Comparison of ENCODE assay signal across 22 cellular contexts in the genomic region with DNA sequence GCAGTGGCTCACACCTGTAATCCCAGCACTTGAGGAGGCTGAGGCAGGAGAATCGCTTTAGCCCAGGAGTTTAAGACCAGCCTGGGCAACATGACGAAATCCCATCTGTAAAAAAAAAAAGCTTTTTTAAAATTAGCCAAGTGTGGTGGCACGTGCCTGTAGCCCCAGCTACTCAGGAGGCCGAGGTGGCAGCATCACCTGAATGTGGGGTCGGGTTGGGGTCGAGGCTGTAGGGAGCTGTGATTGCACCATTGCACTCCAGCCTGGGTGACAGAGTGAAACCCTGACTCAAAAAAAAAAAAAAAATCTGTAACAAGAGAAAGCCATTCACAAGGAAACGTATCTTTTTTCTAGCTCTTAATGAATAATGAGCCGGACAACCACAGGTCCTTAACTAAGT.
DNase-seq lines count a peak whose midpoint lies in the region; ATAC-seq and TF ChIP-seq lines count a peak whose summit lies in the region.
"Had no signal": no experiment of that assay in that cellular context is flagged by ENCODE, and none has a peak within 500 bp of the region (broad histone marks: within the 10 kb centered on the region; RNA-seq: fewer than 3 reads in every experiment).

No MANE protein-coding gene starts in this region.

- TF ChIP-seq CTCF in Caco-2 (IDR thresholded peaks at IDR 0.05; ENCODE audit: insufficient read depth in 1 of 2, low read depth in 1 of 2, low read length in 1 of 2, severe bottlenecking in 1 of 2, unreplicated experiment in 1 of 2) = no peak
- TF ChIP-seq CTCF in PC-3 (conservative IDR thresholded peaks at IDR 0.05; ENCODE audit: low read depth, low read length) = no peak
- no peak for TF ChIP-seq CTCF in nephron (IDR thresholded peaks at IDR 0.05; ENCODE audit: unreplicated experiment in 3 of 3)

- H3K27ac ChIP-seq in PC-3 (ENCODE audit: low read length) (peak overlapping the region; percentile 90), esophagus (ENCODE audit: low read depth in 2 of 2, low read length in 1 of 2) (peak overlapping the region; percentile 72 to 90)
- H3K27ac ChIP-seq: HL-60, Peyer's patch had no signal

- H3K27me3 ChIP-seq in Caco-2 (replicated peaks; ENCODE audit: control insufficient read depth, insufficient read depth, low read length) = no peaks in the 10 kb centered on the region
- H3K27me3 ChIP-seq in PC-3 (ENCODE audit: low read length) = no peaks in the 10 kb centered on the region
- H3K27me3 ChIP-seq in esophagus (ENCODE audit: control insufficient read depth in 1 of 2, insufficient read depth in 2 of 2, low read length in 2 of 2) = no peaks in the 10 kb centered on the region
- H3K27me3 ChIP-seq: Peyer's patch had no signal

- H3K36me3 ChIP-seq in Caco-2 (ENCODE audit: control insufficient read depth, insufficient read depth, low read length) (no peaks in the 10 kb centered on the region), PC-3 (ENCODE audit: low read depth, low read length) (no peaks in the 10 kb centered on the region), esophagus (ENCODE audit: control insufficient read depth in 2 of 2, insufficient read depth in 2 of 2, low read length in 1 of 2) (no peaks in the 10 kb centered on the region)
- H3K36me3 ChIP-seq: Peyer's patch had no signal

- BruUV-seq in Caco-2 (replicated peaks; lab: Mats Ljungman, UMichigan) (no TSS peak), PC-3 (replicated peaks; lab: Mats Ljungman, UMichigan) (no TSS peak)

- no peak overlapping the region for H3K9ac ChIP-seq in PC-3 (ENCODE audit: low read length)

- no peaks in the 10 kb centered on the region for H3K9me2 ChIP-seq in PC-3 (replicated peaks; ENCODE audit: low read length)

- H2AFZ ChIP-seq in PC-3 (ENCODE audit: low read length) = no peak overlapping the region

- POLR2A ChIA-PET in Caco-2 (lab: Charles Lee) (interaction anchor here (0.5 kb wide), 1 partner anchor 93 kb away, joined by 4 read pairs; no protein-coding TSS in a partner anchor), PC-3 (lab: Charles Lee; ENCODE audit: unreplicated experiment) (interaction anchor here (0.6 kb wide), 1 partner anchor 64 kb away, joined by 3 read pairs; no protein-coding TSS in a partner anchor)
- POLR2A ChIA-PET in activated CD4-positive, alpha-beta T cell treated with anti-CD3 and anti-CD28 coated beads for 36 hours (lab: Charles Lee) = no interaction called here

- peaks cover 50% of the 10 kb centered on the region for H3K4me1 ChIP-seq in Caco-2
- H3K4me1 ChIP-seq in PC-3 (ENCODE audit: insufficient read depth, low read length) = peaks cover 44% of the 10 kb centered on the region
- peaks cover 0 to 23% of the 10 kb centered on the region in 2 donors for H3K4me1 ChIP-seq in esophagus (ENCODE audit: control insufficient read depth in 2 of 2, insufficient read depth in 2 of 2, low read length in 1 of 2)
- H3K4me1 ChIP-seq: Peyer's patch had no signal

- peaks cover 6% of the 10 kb centered on the region for H3F3A ChIP-seq in PC-3 (ENCODE audit: low read length, unreplicated experiment)

- H3K27me3 Mint-ChIP-seq in Caco-2 (ENCODE audit: insufficient read depth, unreplicated experiment) = no peaks in the 10 kb centered on the region
- H3K27me3 Mint-ChIP-seq in nephron (ENCODE audit: low read depth) = peaks cover 15% of the 10 kb centered on the region
- H3K27me3 Mint-ChIP-seq in activated CD4-positive, alpha-beta T cell treated with anti-CD3 and anti-CD28 coated beads for 36 hours = no peaks in the 10 kb centered on the region
- H3K27me3 Mint-ChIP-seq in activated T-helper 2 cell treated with anti-CD3 and anti-CD28 coated beads, Interferon-gamma antibody, Interleukin-2, Interleukin-4, amounts not matched to agents 10 μg/mL and 5 μg/mL and 100 μg/mL, durations not matched to agents 14 hours and 24 hours and 36 hours (ENCODE audit: low read depth) = peaks cover 16% of the 10 kb centered on the region

- no peak for ATAC-seq in PC-3
- ATAC-seq in activated CD4-positive, alpha-beta T cell treated with anti-CD3 and anti-CD28 coated beads for 36 hours = no peak
- ATAC-seq: HepG2, Right ventricle myocardium inferior had no signal

- H3K79me2 ChIP-seq in PC-3 (ENCODE audit: low read length) = no peaks in the 10 kb centered on the region

- H3K4me1 Mint-ChIP-seq in Caco-2 (ENCODE audit: low read depth, unreplicated experiment) (peaks cover 23% of the 10 kb centered on the region), nephron (peaks cover 66% of the 10 kb centered on the region)
- no peaks in the 10 kb centered on the region for H3K4me1 Mint-ChIP-seq in activated CD4-positive, alpha-beta T cell treated with anti-CD3 and anti-CD28 coated beads for 36 hours
- no peaks in the 10 kb centered on the region for H3K4me1 Mint-ChIP-seq in activated T-helper 2 cell treated with anti-CD3 and anti-CD28 coated beads, Interferon-gamma antibody, Interleukin-2, Interleukin-4, amounts not matched to agents 10 μg/mL and 5 μg/mL and 100 μg/mL, durations not matched to agents 14 hours and 24 hours and 36 hours (ENCODE audit: low read depth)
- H3K4me1 Mint-ChIP-seq: CD8-positive, alpha-beta memory T cell had no signal

- H3K9me3 ChIP-seq in Caco-2 (no peaks in the 10 kb centered on the region), PC-3 (ENCODE audit: low read length) (no peaks in the 10 kb centered on the region), esophagus (ENCODE audit: control insufficient read depth in 2 of 2, insufficient read depth in 1 of 2, low read depth in 1 of 2, low read length in 1 of 2) (no peaks in the 10 kb centered on the region)
- H3K9me3 ChIP-seq: Peyer's patch had no signal

- 90 to 91% methylated on average over 8 of the region's 8 CpGs for WGBS in esophagus, 2 donors

- H4K20me1 ChIP-seq in PC-3 (ENCODE audit: low read length) = no peaks in the 10 kb centered on the region

- DNase-seq in Caco-2 (no peak), PC-3 (no peak), NCI-H146 treated with DMSO at 0.1 percent for 48 hours (lab: John Stamatoyannopoulos, UW; ENCODE audit: unreplicated experiment) (no peak)
- no peak for DNase-seq in activated CD4-positive, alpha-beta T cell treated with anti-CD3 and anti-CD28 coated beads for 36 hours
- DNase-seq in activated T-helper 2 cell treated with anti-CD3 and anti-CD28 coated beads, Interferon-gamma antibody, Interleukin-2, Interleukin-4, amounts not matched to agents 10 μg/mL and 5 μg/mL and 100 μg/mL, durations not matched to agents 14 hours and 24 hours and 36 hours (ENCODE audit: low spot score) = no peak
- no peak for DNase-seq in activated T-cell treated with anti-CD3 and anti-CD28 coated beads, Interleukin-2, amount 50 U/mL, for 48 hours
- DNase-seq: AML-193; C1 segment of cervical spinal cord; CD8-positive, alpha-beta memory T cell; KBM-7; NCI-H1105; NCI-H146; NCI-H2029 treated with DMSO at 0.1 percent for 48 hours; NCI-H226; NCI-H510A treated with DMSO at 0.1 percent for 48 hours; NCI-H748 treated with DMSO at 0.1 percent for 48 hours had no signal

- H3K36me3 Mint-ChIP-seq in Caco-2 (ENCODE audit: insufficient read depth, unreplicated experiment) = peaks cover 9% of the 10 kb centered on the region
- peaks cover 3% of the 10 kb centered on the region for H3K36me3 Mint-ChIP-seq in nephron (ENCODE audit: low read depth)
- no peaks in the 10 kb centered on the region for H3K36me3 Mint-ChIP-seq in activated CD4-positive, alpha-beta T cell treated with anti-CD3 and anti-CD28 coated beads for 36 hours (ENCODE audit: low read depth)
- H3K36me3 Mint-ChIP-seq in activated T-helper 2 cell treated with anti-CD3 and anti-CD28 coated beads, Interferon-gamma antibody, Interleukin-2, Interleukin-4, amounts not matched to agents 10 μg/mL and 5 μg/mL and 100 μg/mL, durations not matched to agents 14 hours and 24 hours and 36 hours (ENCODE audit: low read depth) = no peaks in the 10 kb centered on the region
- H3K36me3 Mint-ChIP-seq: CD8-positive, alpha-beta memory T cell had no signal

- CTCF ChIA-PET in Caco-2 (lab: Charles Lee) = interaction anchor here (0.6 kb wide), 1 partner anchor 68 kb away, joined by 3 read pairs; no protein-coding TSS in a partner anchor
- CTCF ChIA-PET in PC-3 (lab: Charles Lee) = no interaction called here
- CTCF ChIA-PET in activated CD4-positive, alpha-beta T cell treated with anti-CD3 and anti-CD28 coated beads for 36 hours (lab: Charles Lee) = no interaction called here

- peak overlapping the region; percentile 72; the same call in 1 of the 2 replicates for H3K4me2 ChIP-seq in PC-3 (ENCODE audit: low read length)

- no peaks in the 10 kb centered on the region for H3K9me3 Mint-ChIP-seq in Caco-2 (ENCODE audit: unreplicated experiment)
- H3K9me3 Mint-ChIP-seq in nephron = no peaks in the 10 kb centered on the region
- no peaks in the 10 kb centered on the region for H3K9me3 Mint-ChIP-seq in activated CD4-positive, alpha-beta T cell treated with anti-CD3 and anti-CD28 coated beads for 36 hours (ENCODE audit: low read depth)
- H3K9me3 Mint-ChIP-seq in activated T-helper 2 cell treated with anti-CD3 and anti-CD28 coated beads, Interferon-gamma antibody, Interleukin-2, Interleukin-4, amounts not matched to agents 10 μg/mL and 5 μg/mL and 100 μg/mL, durations not matched to agents 14 hours and 24 hours and 36 hours = no peaks in the 10 kb centered on the region
- H3K9me3 Mint-ChIP-seq: CD8-positive, alpha-beta memory T cell had no signal

- H3K4me3 ChIP-seq in Caco-2 (ENCODE audit: low read depth, low read length) = no peak overlapping the region
- no peak overlapping the region for H3K4me3 ChIP-seq in PC-3 (ENCODE audit: low read length)
- no peak overlapping the region for H3K4me3 ChIP-seq in esophagus (ENCODE audit: low read depth in 1 of 2, low read length in 2 of 2)
- H3K4me3 ChIP-seq: Peyer's patch had no signal

- no peak overlapping the region for H3K4me3 Mint-ChIP-seq in Caco-2 (ENCODE audit: unreplicated experiment)
- no peak overlapping the region for H3K4me3 Mint-ChIP-seq in nephron
- no peak overlapping the region for H3K4me3 Mint-ChIP-seq in activated CD4-positive, alpha-beta T cell treated with anti-CD3 and anti-CD28 coated beads for 36 hours
- H3K4me3 Mint-ChIP-seq in activated T-helper 2 cell treated with anti-CD3 and anti-CD28 coated beads, Interferon-gamma antibody, Interleukin-2, Interleukin-4, amounts not matched to agents 10 μg/mL and 5 μg/mL and 100 μg/mL, durations not matched to agents 14 hours and 24 hours and 36 hours (ENCODE audit: low read depth) = no peak overlapping the region
- H3K4me3 Mint-ChIP-seq: CD8-positive, alpha-beta memory T cell had no signal

- peak overlapping the region; percentile 90 for H3K27ac Mint-ChIP-seq in Caco-2 (ENCODE audit: unreplicated experiment)
- H3K27ac Mint-ChIP-seq in nephron = peak overlapping the region; percentile 83 to 91 (median 87)
- no peak overlapping the region for H3K27ac Mint-ChIP-seq in activated CD4-positive, alpha-beta T cell treated with anti-CD3 and anti-CD28 coated beads for 36 hours
- no peak overlapping the region for H3K27ac Mint-ChIP-seq in activated T-helper 2 cell treated with anti-CD3 and anti-CD28 coated beads, Interferon-gamma antibody, Interleukin-2, Interleukin-4, amounts not matched to agents 10 μg/mL and 5 μg/mL and 100 μg/mL, durations not matched to agents 14 hours and 24 hours and 36 hours
- H3K27ac Mint-ChIP-seq: CD8-positive, alpha-beta memory T cell had no signal

- intact Hi-C loops in Caco-2 (cut with micrococcal nuclease; ENCODE audit: unreplicated experiment) (loop anchor here (5.0 kb wide), 2 partner anchors 41 to 119 kb away; no protein-coding TSS in a partner anchor), PC-3 (cut with micrococcal nuclease) (loop anchor here (5.0 kb wide), 1 partner anchor 129 kb away; no protein-coding TSS in a partner anchor)
- intact Hi-C loops in activated CD4-positive, alpha-beta T cell treated with anti-CD3 and anti-CD28 coated beads for 36 hours (cut with DNase I, micrococcal nuclease) = no loop called here
- intact Hi-C loops in activated T-helper 2 cell treated with anti-CD3 and anti-CD28 coated beads, Interferon-gamma antibody, Interleukin-2, Interleukin-4, amounts not matched to agents 10 μg/mL and 5 μg/mL and 100 μg/mL, durations not matched to agents 14 hours and 24 hours and 36 hours (cut with micrococcal nuclease) = no loop called here

Comparison
In these comparisons a context has a peak if more than half of its experiments do, and no peak if none do; other contexts are left out.
1. H3K27ac Mint-ChIP-seq: peak in Caco-2 (single experiment) and nephron (3 of 3); none in activated CD4-positive, alpha-beta T cell treated with anti-CD3 and anti-CD28 coated beads for 36 hours (single experiment) and activated T-helper 2 cell treated with anti-CD3 and anti-CD28 coated beads, Interferon-gamma antibody, Interleukin-2, Interleukin-4, amounts not matched to agents 10 μg/mL and 5 μg/mL and 100 μg/mL, durations not matched to agents 14 hours and 24 hours and 36 hours (single experiment).
2. intact Hi-C loops: an anchor here in Caco-2 (5.0 kb wide) and PC-3 (5.0 kb wide); none called in activated CD4-positive, alpha-beta T cell treated with anti-CD3 and anti-CD28 coated beads for 36 hours and activated T-helper 2 cell treated with anti-CD3 and anti-CD28 coated beads, Interferon-gamma antibody, Interleukin-2, Interleukin-4, amounts not matched to agents 10 μg/mL and 5 μg/mL and 100 μg/mL, durations not matched to agents 14 hours and 24 hours and 36 hours.